In the genomic region with DNA sequence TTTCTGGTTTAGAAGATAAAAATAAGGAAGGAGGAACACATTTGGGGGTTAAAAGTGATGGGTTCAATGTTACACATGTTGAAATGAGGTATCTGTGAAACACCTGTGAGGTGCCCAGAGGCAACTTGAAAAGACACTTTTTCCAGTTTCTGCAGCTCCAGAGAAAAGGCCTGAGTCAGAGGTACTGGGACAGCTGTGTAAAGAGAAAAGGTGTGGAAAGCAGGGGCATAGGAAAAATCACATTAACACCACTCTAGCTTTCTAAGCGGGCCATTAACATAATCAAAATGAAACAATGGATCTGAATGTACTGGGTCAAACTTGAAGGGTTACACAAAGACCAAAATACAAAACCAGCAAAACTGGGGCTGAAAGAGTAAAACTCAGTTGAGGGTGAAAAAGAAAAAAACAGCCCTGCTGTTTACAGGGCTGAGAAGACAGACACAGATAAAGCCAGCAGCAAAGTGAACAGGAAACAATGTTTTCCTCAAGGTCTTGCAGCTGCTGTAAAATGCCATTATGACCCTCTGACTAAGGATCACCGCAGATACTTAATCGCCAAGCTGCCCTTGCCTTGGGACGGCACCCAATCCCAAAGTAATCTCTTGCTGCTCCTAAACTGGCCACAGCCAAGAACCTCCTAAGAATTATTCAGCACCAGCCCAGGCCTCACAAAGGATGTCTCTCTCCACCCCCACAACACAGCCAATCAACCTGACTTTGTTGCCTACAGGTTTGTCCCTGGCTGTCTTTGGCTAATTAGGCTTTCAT, we compare ENCODE assay signal across 22 cellular contexts.
DNase-seq lines count a peak whose midpoint lies in the region; ATAC-seq, FAIRE-seq and TF ChIP-seq lines count a peak whose summit lies in the region.
"Had no signal": no experiment of that assay in that cellular context is flagged by ENCODE, and none has a peak within 500 bp of the region (broad histone marks: within the 10 kb centered on the region; RNA-seq: fewer than 3 reads in every experiment).

No MANE protein-coding gene starts in this region.

- H3K14ac ChIP-seq in H1 (ENCODE audit: insufficient read length) = no peak overlapping the region

- H3K9me3 ChIP-seq in H1 (ENCODE audit: insufficient read depth in 2 of 2, low read depth in 1 of 2, low read length in 1 of 2) (no peaks in the 10 kb centered on the region), gastroesophageal sphincter (no peaks in the 10 kb centered on the region)
- H3K9me3 ChIP-seq: BLaER1 treated with 17β-estradiol and CSF1 and Interleukin-3, amounts not matched to agents 10 nM and 100 nM; esophagus squamous epithelium; left ventricle myocardium inferior; mucosa of descending colon; psoas muscle; thoracic aorta had no signal

- no peak overlapping the region for H3K56ac ChIP-seq in H1 (replicated peaks; ENCODE audit: insufficient read length, low read depth, low read length)
- H3K56ac ChIP-seq in mesendoderm (ENCODE audit: low read length) = peak overlapping the region; percentile 47

- WGBS in H1 (ENCODE audit: extremely low coverage in 1 of 2, insufficient coverage in 1 of 2, insufficient read length in 1 of 2, insufficient replicate concordance in 2 of 2, low coverage in 1 of 2, low lambda C conversion rate in 2 of 2, missing lambda C conversion rate in 1 of 2), 2 experiments = 85% methylated on average over 4 of the region's 4 CpGs; no CpG with 5 or more reads in 1 of the 2 experiments
- WGBS in mesendoderm (ENCODE audit: extremely low coverage, insufficient coverage, low lambda C conversion rate) = no CpG with 5 or more reads among the region's 4 CpGs
- WGBS in gastroesophageal sphincter (ENCODE audit: low coverage in 1 of 2), 2 donors = 71 to 100% methylated on average over 1 to 4 of the region's 4 CpGs

- DNase-seq in H54 (ENCODE audit: insufficient read length, low spot score) (no peak), NCI-H774 (lab: John Stamatoyannopoulos, UW) (peak; percentile 56), H1 (ENCODE audit: low read depth in 1 of 2, low spot score in 2 of 2) (no peak), mesendoderm (peak; percentile 37), NCI-H2081 treated with DMSO at 0.1 percent for 48 hours (lab: John Stamatoyannopoulos, UW) (no peak), head of caudate nucleus (no peak)
- DNase-seq: ACHN; activated CD4-positive, alpha-beta T cell treated with anti-CD3 and anti-CD28 coated beads for 36 hours; activated T-cell treated with anti-CD3 and anti-CD28 coated beads, Interleukin-2, amount 50 U/mL, for 72 hours; effector memory CD4-positive, alpha-beta T cell; esophagus squamous epithelium; left ventricle myocardium inferior; mucosa of descending colon; NCI-H69; psoas muscle; stimulated activated CD4-positive, alpha-beta T cell treated with anti-CD3 and anti-CD28 coated beads, Interleukin-1b, Interleukin-23, amount 100 ng/mL, for 48 hours; stimulated activated naive B cell treated with anti-CD40 and anti-IgM and Interleukin-4, amounts not matched to agents 10 μg/mL and 1 μg/mL and 100 μg/mL, for 72 hours had no signal

- H3K9ac ChIP-seq in H1 (replicated peaks in 1 of 4; ENCODE audit: extremely low read depth in 1 of 4, low read depth in 3 of 4, low read length in 3 of 4) = no peak overlapping the region; a peak in 1 of 7 replicates
- H3K9ac ChIP-seq in mesendoderm (ENCODE audit: low read length) = no peak overlapping the region
- H3K9ac ChIP-seq: BLaER1 treated with 17β-estradiol and CSF1 and Interleukin-3, amounts not matched to agents 10 nM and 100 nM had no signal

- ATAC-seq in GM21528 (IDR thresholded peaks at IDR 0.05; ENCODE audit: low FRiP score, unreplicated experiment) = no peak
- no peak for ATAC-seq in gastroesophageal sphincter
- ATAC-seq: activated T-cell treated with anti-CD3 and anti-CD28 coated beads, Interleukin-2, amount 50 U/mL, for 72 hours; mucosa of descending colon; psoas muscle; stimulated activated naive B cell treated with anti-CD40 and anti-IgM and Interleukin-4, amounts not matched to agents 10 μg/mL and 1 μg/mL and 100 μg/mL, for 72 hours had no signal

- H3K18ac ChIP-seq in H1 (ENCODE audit: extremely low read depth, low read length) (no peak overlapping the region), mesendoderm (ENCODE audit: low read length) (peak overlapping the region; percentile 60)

- H3K27ac ChIP-seq in H1 (ENCODE audit: low read depth, low read length) (peak overlapping the region; percentile 44; the same call in 1 of the 2 replicates), mesendoderm (ENCODE audit: low read depth, low read length) (peak overlapping the region; percentile 40), gastroesophageal sphincter (no peak overlapping the region)
- H3K27ac ChIP-seq: BLaER1 treated with 17β-estradiol and CSF1 and Interleukin-3, amounts not matched to agents 10 nM and 100 nM; esophagus squamous epithelium; left ventricle myocardium inferior; psoas muscle; skin epidermis; thoracic aorta had no signal

- no peak for TF ChIP-seq POLR2A in H54 (IDR thresholded peaks at IDR 0.05; ENCODE audit: low read depth, low read length)
- TF ChIP-seq POLR2A in H1 (IDR thresholded peaks at IDR 0.05; ENCODE audit: control extremely low read depth in 1 of 2, low read depth in 2 of 2, low read length in 2 of 2) = no peak
- TF ChIP-seq POLR2A in gastroesophageal sphincter (IDR thresholded peaks at IDR 0.05) = no peak

- H4K8ac ChIP-seq in H1 (ENCODE audit: extremely low read depth, insufficient read depth, low read length) (peak overlapping the region; percentile 38; the same call in 1 of the 2 replicates), mesendoderm (ENCODE audit: low read depth, low read length) (no peak overlapping the region)

- TF ChIP-seq CTCF in H1 (IDR thresholded peaks at IDR 0.05; ENCODE audit: control extremely low read depth in 1 of 3, insufficient read depth in 1 of 3, low read depth in 1 of 3, low read length in 3 of 3) (no peak), gastroesophageal sphincter (IDR thresholded peaks at IDR 0.05) (no peak)

- no peak overlapping the region for H4K5ac ChIP-seq in H1 (ENCODE audit: insufficient read length, low read depth, low read length)
- H4K5ac ChIP-seq in mesendoderm (ENCODE audit: low read length) = no peak overlapping the region

- CTCF ChIA-PET in H1 (lab: Charles Lee; ENCODE audit: partially characterized antibody) = interaction anchor here (1.1 kb wide), 1 partner anchor 193 kb away, joined by 3 read pairs; no protein-coding TSS in a partner anchor

- H3K4me3 ChIP-seq in H1 (ENCODE audit: extremely low read depth in 1 of 4, insufficient read depth in 2 of 4, low read depth in 3 of 4, low read length in 4 of 4) (no peak overlapping the region), mesendoderm (ENCODE audit: low read length) (no peak overlapping the region), gastroesophageal sphincter (no peak overlapping the region)
- H3K4me3 ChIP-seq: BLaER1 treated with 17β-estradiol and CSF1 and Interleukin-3, amounts not matched to agents 10 nM and 100 nM; esophagus squamous epithelium; left ventricle myocardium inferior; mucosa of descending colon; psoas muscle; skin epidermis; thoracic aorta had no signal

- H2AFZ ChIP-seq in H1 (ENCODE audit: low read length) = no peak overlapping the region

- H4K20me1 ChIP-seq in H1 (replicated peaks in 1 of 2; ENCODE audit: control insufficient read depth in 1 of 2, insufficient read depth in 2 of 2, low read length in 2 of 2) = no peaks in the 10 kb centered on the region
- H4K20me1 ChIP-seq: BLaER1 treated with 17β-estradiol and CSF1 and Interleukin-3, amounts not matched to agents 10 nM and 100 nM had no signal

- H3K27me3 ChIP-seq in H1 (replicated peaks in 1 of 4; ENCODE audit: control insufficient read depth in 3 of 4, extremely low read depth in 1 of 4, insufficient read depth in 3 of 4, low read length in 3 of 4) (no peaks in the 10 kb centered on the region), mesendoderm (ENCODE audit: insufficient read depth, low read length, poor library complexity) (no peaks in the 10 kb centered on the region), gastroesophageal sphincter (no peaks in the 10 kb centered on the region)
- H3K27me3 ChIP-seq: BLaER1 treated with 17β-estradiol and CSF1 and Interleukin-3, amounts not matched to agents 10 nM and 100 nM; esophagus squamous epithelium had no signal

- H3K4me2 ChIP-seq in H1 (ENCODE audit: insufficient read depth in 1 of 2, low read depth in 2 of 2, low read length in 2 of 2) (no peak overlapping the region), mesendoderm (ENCODE audit: low read length) (no peak overlapping the region)
- H3K4me2 ChIP-seq: BLaER1 treated with 17β-estradiol and CSF1 and Interleukin-3, amounts not matched to agents 10 nM and 100 nM had no signal

- no peak for TF ChIP-seq RAD21 in H1 (IDR thresholded peaks at IDR 0.05 in 1 of 2, conservative IDR thresholded peaks at IDR 0.05 in 1 of 2; ENCODE audit: low read depth in 2 of 2, low read length in 2 of 2)

- no peak overlapping the region for H3K23ac ChIP-seq in H1 (ENCODE audit: insufficient read length)
- peak overlapping the region; percentile 37 for H3K23ac ChIP-seq in mesendoderm (ENCODE audit: low read length)

- no peaks in the 10 kb centered on the region for H3K79me2 ChIP-seq in H1 (ENCODE audit: control insufficient read depth in 1 of 2, insufficient read depth in 2 of 2, low read length in 2 of 2)
- H3K79me2 ChIP-seq in mesendoderm (ENCODE audit: control insufficient read depth, insufficient read depth, low read length) = no peaks in the 10 kb centered on the region

- POLR2A ChIA-PET in H1 (lab: Charles Lee; ENCODE audit: partially characterized antibody) = interaction anchor here (1.5 kb wide), 1 partner anchor 8 kb away, joined by 3 read pairs; no protein-coding TSS in a partner anchor

- FAIRE-seq in H54 (lab: Jason Lieb, UNC) = peak; percentile 33
- no peak for FAIRE-seq in H1 (lab: Jason Lieb, UNC)

- no peak overlapping the region for H4K91ac ChIP-seq in H1 (replicated peaks; ENCODE audit: insufficient read length, low read length)

- H3K4me1 ChIP-seq in H1 (replicated peaks in 1 of 4; ENCODE audit: control insufficient read depth in 3 of 4, insufficient read depth in 4 of 4, low read length in 3 of 4) = peaks cover 0 to 10% (median 7%) of the 10 kb centered on the region in 4 experiments; a peak in 5 of 7 replicates
- H3K4me1 ChIP-seq in mesendoderm (ENCODE audit: control insufficient read depth, low read depth, low read length) = peaks cover 8% of the 10 kb centered on the region
- H3K4me1 ChIP-seq in gastroesophageal sphincter = no peaks in the 10 kb centered on the region
- H3K4me1 ChIP-seq: BLaER1 treated with 17β-estradiol and CSF1 and Interleukin-3, amounts not matched to agents 10 nM and 100 nM; esophagus squamous epithelium had no signal

- H2BK120ac ChIP-seq in H1 (replicated peaks; ENCODE audit: low read depth, low read length) = no peak overlapping the region
- H2BK120ac ChIP-seq in mesendoderm (ENCODE audit: low read depth, low read length) = no peak overlapping the region

- H3K4ac ChIP-seq in H1 (replicated peaks; ENCODE audit: insufficient read length, low read depth, low read length) (no peak overlapping the region), mesendoderm (ENCODE audit: low read depth, low read length) (no peak overlapping the region)

- H2BK15ac ChIP-seq in H1 (ENCODE audit: low read length) = no peak overlapping the region
- no peak overlapping the region for H2BK15ac ChIP-seq in mesendoderm (replicated peaks; ENCODE audit: low read depth)

- no peak overlapping the region for H2BK20ac ChIP-seq in H1 (ENCODE audit: low read length)

- H3K36me3 ChIP-seq in H1 (ENCODE audit: control insufficient read depth in 2 of 4, insufficient read depth in 4 of 4, low read length in 3 of 4) = peaks cover 0 to 13% (median 6%) of the 10 kb centered on the region in 4 experiments; a peak in 7 of 8 replicates
- H3K36me3 ChIP-seq in mesendoderm (ENCODE audit: control insufficient read depth, insufficient read depth, low read length) = no peaks in the 10 kb centered on the region
- peaks cover 0 to 94% of the 10 kb centered on the region in 2 donors for H3K36me3 ChIP-seq in gastroesophageal sphincter

- H3K79me1 ChIP-seq in H1 (ENCODE audit: low read depth, low read length) (no peaks in the 10 kb centered on the region), mesendoderm (ENCODE audit: low read length) (no peaks in the 10 kb centered on the region)

- H2BK12ac ChIP-seq in H1 (ENCODE audit: low read depth, low read length) = no peak overlapping the region

- TF ChIP-seq EP300 in H1 (IDR thresholded peaks at IDR 0.05; ENCODE audit: borderline replicate concordance in 1 of 2, low read depth in 2 of 2, low read length in 2 of 2) (no peak), gastroesophageal sphincter (IDR thresholded peaks at IDR 0.05) (no peak)

- intact Hi-C loops in head of caudate nucleus (cut with DNase I) = no loop called here

- H2AK5ac ChIP-seq in H1 (ENCODE audit: low read depth, low read length) (no peak overlapping the region), mesendoderm (ENCODE audit: low read length) (no peak overlapping the region)

- no peaks in the 10 kb centered on the region for H3K23me2 ChIP-seq in H1 (ENCODE audit: low read depth, low read length)

- H2BK5ac ChIP-seq in H1 (ENCODE audit: low read depth, low read length) (no peak overlapping the region), mesendoderm (ENCODE audit: low read length) (no peak overlapping the region)

Comparison
In these comparisons a context has a peak if more than half of its experiments do, and no peak if none do; other contexts are left out.
1. DNase-seq: peak in NCI-H774 (single experiment) and mesendoderm (single experiment); none in H54 (single experiment), H1 (0 of 2), NCI-H2081 treated with DMSO at 0.1 percent for 48 hours (single experiment) and head of caudate nucleus (0 of 42).
2. H3K27ac ChIP-seq: peak in H1 (single experiment) and mesendoderm (single experiment); none in gastroesophageal sphincter (0 of 4).